ENCODE assay signal across 8 cellular contexts in the genomic region with DNA sequence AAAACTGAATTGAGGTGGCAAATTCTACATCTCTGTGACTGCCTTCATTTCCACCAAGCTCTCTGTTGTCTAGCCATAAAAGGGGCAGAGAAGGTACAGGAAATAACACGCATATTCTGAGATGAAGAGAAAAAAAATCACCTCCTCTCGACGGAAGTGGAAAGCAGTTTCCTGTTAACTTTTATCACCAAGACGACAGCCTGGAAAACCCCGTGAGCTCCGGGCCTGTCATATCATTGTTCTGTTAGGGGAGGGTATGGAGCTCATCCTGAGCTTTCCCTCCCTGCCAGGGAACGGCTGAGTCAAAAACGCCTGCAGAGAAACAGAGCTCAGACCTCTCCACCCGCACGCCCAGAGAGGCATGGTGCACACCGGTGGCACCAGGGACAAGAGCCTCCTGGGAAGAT.
DNase-seq lines count a peak whose midpoint lies in the region; TF ChIP-seq lines count a peak whose summit lies in the region.

No MANE protein-coding gene starts in this region.

- no peak for TF ChIP-seq POLR2A in uterus (IDR thresholded peaks at IDR 0.05)

- TF ChIP-seq CTCF in GM20000 (IDR thresholded peaks at IDR 0.05; ENCODE audit: extremely low read depth, missing control alignments) (no peak), uterus (IDR thresholded peaks at IDR 0.05) (no peak)

- peaks cover 39 to 66% (median 55%) of the 10 kb centered on the region in 10 experiments for H3K4me1 ChIP-seq in BLaER1 treated with 17β-estradiol and CSF1 and Interleukin-3, amounts not matched to agents 10 nM and 100 nM
- no peaks in the 10 kb centered on the region for H3K4me1 ChIP-seq in uterus

- peak overlapping the region; percentile 11 to 83 (median 60) for H3K27ac ChIP-seq in BLaER1 treated with 17β-estradiol and CSF1 and Interleukin-3, amounts not matched to agents 10 nM and 100 nM
- H3K27ac ChIP-seq in uterus: peak overlapping the region in 1 of 2 donors; percentile 33

- H3K36me3 ChIP-seq in BLaER1 treated with 17β-estradiol and CSF1 and Interleukin-3, amounts not matched to agents 10 nM and 100 nM: no peaks in the 10 kb centered on the region
- no peaks in the 10 kb centered on the region for H3K36me3 ChIP-seq in uterus

- intact Hi-C loops in uterus (cut with DNase I; ENCODE audit: low total_unique reads): loop anchor here (5.0 kb wide), 1 partner anchor 170 kb away; no protein-coding TSS in a partner anchor

- DNase-seq in GM20000 (ENCODE audit: low spot score) (peak; percentile 68), activated T-helper 1 cell treated with Interleukin-2 at 50 U/mL for 16 hours (ENCODE audit: low read depth) (peak; percentile 57), kidney tubule cell (ENCODE audit: low spot score) (peak; percentile 93), uterus (no peak), NCI-H2081 treated with DMSO at 0.1 percent for 48 hours (lab: John Stamatoyannopoulos, UW) (no peak)
- peak; percentile 88 for DNase-seq in Jurkat, Clone E6-1 (ENCODE audit: low read depth, low spot score)
- peak; percentile 49 to 61 for DNase-seq in stimulated activated CD8-positive, alpha-beta memory T cell treated with anti-CD3 and anti-CD28 coated beads, Interleukin-15, amount 100 ng/mL, for 48 hours (ENCODE audit: low read depth in 2 of 2)

- H4K20me1 ChIP-seq in BLaER1 treated with 17β-estradiol and CSF1 and Interleukin-3, amounts not matched to agents 10 nM and 100 nM: no peaks in the 10 kb centered on the region

- no peaks in the 10 kb centered on the region; a peak in 1 of 22 replicates for H3K27me3 ChIP-seq in BLaER1 treated with 17β-estradiol and CSF1 and Interleukin-3, amounts not matched to agents 10 nM and 100 nM
- no peaks in the 10 kb centered on the region for H3K27me3 ChIP-seq in uterus

- H3K4me3 ChIP-seq in BLaER1 treated with 17β-estradiol and CSF1 and Interleukin-3, amounts not matched to agents 10 nM and 100 nM: peak overlapping the region in 8 of 10 experiments; percentile 6 to 56 (median 37); a peak in 10 of 20 replicates
- peak overlapping the region; percentile 47 for H3K4me3 ChIP-seq in Jurkat, Clone E6-1 (ENCODE audit: low read length)
- no peak overlapping the region for H3K4me3 ChIP-seq in uterus

- H3K9ac ChIP-seq in BLaER1 treated with 17β-estradiol and CSF1 and Interleukin-3, amounts not matched to agents 10 nM and 100 nM: peak overlapping the region; percentile 41 to 70 (median 60)

- no peaks in the 10 kb centered on the region for H3K9me3 ChIP-seq in BLaER1 treated with 17β-estradiol and CSF1 and Interleukin-3, amounts not matched to agents 10 nM and 100 nM (replicated peaks in 1 of 11)
- H3K9me3 ChIP-seq in uterus: no peaks in the 10 kb centered on the region

- H3K4me2 ChIP-seq in BLaER1 treated with 17β-estradiol and CSF1 and Interleukin-3, amounts not matched to agents 10 nM and 100 nM: peak overlapping the region; percentile 73 to 89 (median 83)

Comparison
In these comparisons a context has a peak if more than half of its experiments do, and no peak if none do; other contexts are left out.
1. H3K4me3 ChIP-seq: peak in BLaER1 treated with 17β-estradiol and CSF1 and Interleukin-3, amounts not matched to agents 10 nM and 100 nM (8 of 10) and Jurkat, Clone E6-1 (single experiment); none in uterus (0 of 2).
2. DNase-seq: peak in GM20000 (single experiment), Jurkat, Clone E6-1 (single experiment), activated T-helper 1 cell treated with Interleukin-2 at 50 U/mL for 16 hours (single experiment), kidney tubule cell (single experiment) and stimulated activated CD8-positive, alpha-beta memory T cell treated with anti-CD3 and anti-CD28 coated beads, Interleukin-15, amount 100 ng/mL, for 48 hours (2 of 2); none in uterus (0 of 2) and NCI-H2081 treated with DMSO at 0.1 percent for 48 hours (single experiment).